ENCODE assay signal across 1 cellular context in genomic region chr5:55994998-55995914, GRCh38.
TF ChIP-seq lines count a peak whose summit lies in the region.

No MANE protein-coding gene starts in this region.

TF ChIP-seq in HepG2, 621 proteins besides CTCF, POLR2A, EP300 and RAD21 (continued from another document and continues in another):
- TF ChIP-seq, protein P1, sequence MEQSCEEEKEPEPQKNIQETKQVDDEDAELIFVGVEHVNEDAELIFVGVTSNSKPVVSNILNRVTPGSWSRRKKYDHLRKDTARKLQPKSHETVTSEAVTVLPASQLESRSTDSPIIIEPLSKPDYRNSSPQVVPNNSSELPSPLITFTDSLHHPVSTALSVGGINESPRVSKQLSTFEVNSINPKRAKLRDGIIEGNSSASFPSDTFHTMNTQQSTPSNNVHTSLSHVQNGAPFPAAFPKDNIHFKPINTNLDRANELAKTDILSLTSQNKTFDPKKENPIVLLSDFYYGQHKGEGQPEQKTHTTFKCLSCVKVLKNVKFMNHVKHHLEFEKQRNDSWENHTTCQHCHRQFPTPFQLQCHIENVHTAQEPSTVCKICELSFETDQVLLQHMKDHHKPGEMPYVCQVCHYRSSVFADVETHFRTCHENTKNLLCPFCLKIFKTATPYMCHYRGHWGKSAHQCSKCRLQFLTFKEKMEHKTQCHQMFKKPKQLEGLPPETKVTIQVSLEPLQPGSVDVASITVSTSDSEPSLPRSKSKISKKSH (CRISPR knock-in tag; IDR thresholded peaks at IDR 0.05; ENCODE audit: borderline replicate concordance) = no peak; the same call in 1 of the 2 replicates
- TF ChIP-seq, protein P2, sequence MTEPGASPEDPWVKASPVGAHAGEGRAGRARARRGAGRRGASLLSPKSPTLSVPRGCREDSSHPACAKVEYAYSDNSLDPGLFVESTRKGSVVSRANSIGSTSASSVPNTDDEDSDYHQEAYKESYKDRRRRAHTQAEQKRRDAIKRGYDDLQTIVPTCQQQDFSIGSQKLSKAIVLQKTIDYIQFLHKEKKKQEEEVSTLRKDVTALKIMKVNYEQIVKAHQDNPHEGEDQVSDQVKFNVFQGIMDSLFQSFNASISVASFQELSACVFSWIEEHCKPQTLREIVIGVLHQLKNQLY (CRISPR knock-in tag; IDR thresholded peaks at IDR 0.05) = 0 out of 2 replicates have a peak, but pooled peaks have one; percentile 49
- 0 out of 2 replicates have a peak, but pooled peaks have one; percentile 34 for TF ChIP-seq NFKBIZ (CRISPR knock-in tag; IDR thresholded peaks at IDR 0.05)
- no peak for TF ChIP-seq ZNF790 (CRISPR knock-in tag; IDR thresholded peaks at IDR 0.05; ENCODE audit: borderline replicate concordance)
- peak; percentile 36; the same call in 1 of the 2 replicates for TF ChIP-seq EHMT2 (IDR thresholded peaks at IDR 0.05; ENCODE audit: borderline replicate concordance, low read depth, low read length)
- TF ChIP-seq CCDC6 (CRISPR knock-in tag; IDR thresholded peaks at IDR 0.05) = peak; percentile 37; the same call in 1 of the 2 replicates
- TF ChIP-seq NFIC (IDR thresholded peaks at IDR 0.05; ENCODE audit: low read length) = 0 out of 2 replicates have a peak, but pooled peaks have one; percentile 47
- TF ChIP-seq KLF9 (CRISPR knock-in tag; IDR thresholded peaks at IDR 0.05; ENCODE audit: low read depth) = no peak
- TF ChIP-seq ZNF619 (CRISPR knock-in tag; IDR thresholded peaks at IDR 0.05) = no peak
- TF ChIP-seq MAFG (CRISPR knock-in tag; IDR thresholded peaks at IDR 0.05) = no peak
- peak; percentile 53; the same call in 1 of the 2 replicates for TF ChIP-seq BHLHE40 (IDR thresholded peaks at IDR 0.05; ENCODE audit: low read length)
- no peak for TF ChIP-seq ZNF576 (CRISPR knock-in tag; IDR thresholded peaks at IDR 0.05)
- peak; percentile 52; the same call in 1 of the 2 replicates for TF ChIP-seq TARDBP (CRISPR knock-in tag; IDR thresholded peaks at IDR 0.05)
- no peak for TF ChIP-seq USF2 (IDR thresholded peaks at IDR 0.05; ENCODE audit: low read depth, low read length)
- no peak for TF ChIP-seq USF2 (CRISPR knock-in tag; IDR thresholded peaks at IDR 0.05; ENCODE audit: borderline replicate concordance)
- TF ChIP-seq EED (CRISPR knock-in tag; IDR thresholded peaks at IDR 0.05) = no peak
- peak; percentile 22 for TF ChIP-seq AGO2 (optimal IDR thresholded peaks at IDR 0.05; ENCODE audit: low read depth, low read length)
- peak; percentile 89 for TF ChIP-seq NR2C2 (CRISPR knock-in tag; IDR thresholded peaks at IDR 0.05; ENCODE audit: borderline replicate concordance)
- TF ChIP-seq, protein P3, sequence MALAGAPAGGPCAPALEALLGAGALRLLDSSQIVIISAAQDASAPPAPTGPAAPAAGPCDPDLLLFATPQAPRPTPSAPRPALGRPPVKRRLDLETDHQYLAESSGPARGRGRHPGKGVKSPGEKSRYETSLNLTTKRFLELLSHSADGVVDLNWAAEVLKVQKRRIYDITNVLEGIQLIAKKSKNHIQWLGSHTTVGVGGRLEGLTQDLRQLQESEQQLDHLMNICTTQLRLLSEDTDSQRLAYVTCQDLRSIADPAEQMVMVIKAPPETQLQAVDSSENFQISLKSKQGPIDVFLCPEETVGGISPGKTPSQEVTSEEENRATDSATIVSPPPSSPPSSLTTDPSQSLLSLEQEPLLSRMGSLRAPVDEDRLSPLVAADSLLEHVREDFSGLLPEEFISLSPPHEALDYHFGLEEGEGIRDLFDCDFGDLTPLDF (CRISPR knock-in tag; IDR thresholded peaks at IDR 0.05) = no peak
- TF ChIP-seq ZBTB14 (CRISPR knock-in tag; IDR thresholded peaks at IDR 0.05) = no peak
- TF ChIP-seq ZNF18 (CRISPR knock-in tag; IDR thresholded peaks at IDR 0.05; ENCODE audit: insufficient replicate concordance) = no peak
- peak; percentile 73; the same call in 1 of the 2 replicates for TF ChIP-seq HNRNPL (IDR thresholded peaks at IDR 0.05; ENCODE audit: low read depth, low read length)
- no peak for TF ChIP-seq ARNT (IDR thresholded peaks at IDR 0.05)
- no peak for TF ChIP-seq NFE2L1 (CRISPR knock-in tag; IDR thresholded peaks at IDR 0.05; ENCODE audit: borderline replicate concordance)
- TF ChIP-seq ZNF598 (CRISPR knock-in tag; IDR thresholded peaks at IDR 0.05; ENCODE audit: borderline replicate concordance) = no peak
- TF ChIP-seq RFX3 (CRISPR knock-in tag; IDR thresholded peaks at IDR 0.05) = no peak
- TF ChIP-seq ZBTB8A (CRISPR knock-in tag; IDR thresholded peaks at IDR 0.05; ENCODE audit: borderline replicate concordance, low read depth) = no peak
- TF ChIP-seq, protein P4, sequence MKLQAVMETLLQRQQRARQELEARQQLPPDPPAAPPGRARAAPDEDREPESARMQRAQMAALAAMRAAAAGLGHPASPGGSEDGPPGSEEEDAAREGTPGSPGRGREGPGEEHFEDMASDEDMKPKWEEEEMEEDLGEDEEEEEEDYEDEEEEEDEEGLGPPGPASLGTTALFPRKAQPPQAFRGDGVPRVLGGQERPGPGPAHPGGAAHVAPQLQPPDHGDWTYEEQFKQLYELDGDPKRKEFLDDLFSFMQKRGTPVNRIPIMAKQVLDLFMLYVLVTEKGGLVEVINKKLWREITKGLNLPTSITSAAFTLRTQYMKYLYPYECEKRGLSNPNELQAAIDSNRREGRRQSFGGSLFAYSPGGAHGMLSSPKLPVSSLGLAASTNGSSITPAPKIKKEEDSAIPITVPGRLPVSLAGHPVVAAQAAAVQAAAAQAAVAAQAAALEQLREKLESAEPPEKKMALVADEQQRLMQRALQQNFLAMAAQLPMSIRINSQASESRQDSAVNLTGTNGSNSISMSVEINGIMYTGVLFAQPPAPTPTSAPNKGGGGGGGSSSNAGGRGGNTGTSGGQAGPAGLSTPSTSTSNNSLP (IDR thresholded peaks at IDR 0.05; ENCODE audit: low read depth, low read length) = no peak
- no peak for TF ChIP-seq E2F5 (CRISPR knock-in tag; conservative IDR thresholded peaks at IDR 0.05)
- peak; percentile 89 for TF ChIP-seq NFYB (CRISPR knock-in tag; IDR thresholded peaks at IDR 0.05)
- no peak for TF ChIP-seq MAFF (IDR thresholded peaks at IDR 0.05; ENCODE audit: low read depth, low read length)
- no peak for TF ChIP-seq EEA1 (CRISPR knock-in tag; IDR thresholded peaks at IDR 0.05; ENCODE audit: borderline replicate concordance)
- TF ChIP-seq ZNF652 (CRISPR knock-in tag; IDR thresholded peaks at IDR 0.05; ENCODE audit: borderline replicate concordance, low read depth) = 0 out of 2 replicates have a peak, but pooled peaks have one; percentile 19
- peak; percentile 36; the same call in 1 of the 2 replicates for TF ChIP-seq CBX5 (CRISPR knock-in tag; IDR thresholded peaks at IDR 0.05; ENCODE audit: borderline replicate concordance)
- TF ChIP-seq, protein P5, sequence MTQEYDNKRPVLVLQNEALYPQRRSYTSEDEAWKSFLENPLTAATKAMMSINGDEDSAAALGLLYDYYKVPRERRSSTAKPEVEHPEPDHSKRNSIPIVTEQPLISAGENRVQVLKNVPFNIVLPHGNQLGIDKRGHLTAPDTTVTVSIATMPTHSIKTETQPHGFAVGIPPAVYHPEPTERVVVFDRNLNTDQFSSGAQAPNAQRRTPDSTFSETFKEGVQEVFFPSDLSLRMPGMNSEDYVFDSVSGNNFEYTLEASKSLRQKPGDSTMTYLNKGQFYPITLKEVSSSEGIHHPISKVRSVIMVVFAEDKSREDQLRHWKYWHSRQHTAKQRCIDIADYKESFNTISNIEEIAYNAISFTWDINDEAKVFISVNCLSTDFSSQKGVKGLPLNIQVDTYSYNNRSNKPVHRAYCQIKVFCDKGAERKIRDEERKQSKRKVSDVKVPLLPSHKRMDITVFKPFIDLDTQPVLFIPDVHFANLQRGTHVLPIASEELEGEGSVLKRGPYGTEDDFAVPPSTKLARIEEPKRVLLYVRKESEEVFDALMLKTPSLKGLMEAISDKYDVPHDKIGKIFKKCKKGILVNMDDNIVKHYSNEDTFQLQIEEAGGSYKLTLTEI (CRISPR knock-in tag; conservative IDR thresholded peaks at IDR 0.05) = no peak
- no peak for TF ChIP-seq CBX1 (IDR thresholded peaks at IDR 0.05; ENCODE audit: low read depth)
- no peak for TF ChIP-seq KLF12 (CRISPR knock-in tag; IDR thresholded peaks at IDR 0.05; ENCODE audit: borderline replicate concordance)
- 0 out of 2 replicates have a peak, but pooled peaks have one; percentile 14 for TF ChIP-seq SIX4 (CRISPR knock-in tag; IDR thresholded peaks at IDR 0.05)
- 0 out of 2 replicates have a peak, but pooled peaks have one; percentile 47 for TF ChIP-seq ZNF34 (CRISPR knock-in tag; IDR thresholded peaks at IDR 0.05; ENCODE audit: borderline replicate concordance)
- TF ChIP-seq EZH2 (conservative IDR thresholded peaks at IDR 0.05; ENCODE audit: low read depth, low read length) = no peak
- peak; percentile 64 for TF ChIP-seq PHF8 (CRISPR knock-in tag; IDR thresholded peaks at IDR 0.05)
- TF ChIP-seq HOXA3 (CRISPR knock-in tag; IDR thresholded peaks at IDR 0.05) = peak; percentile 45; the same call in 1 of the 2 replicates
- 0 out of 2 replicates have a peak, but pooled peaks have one; percentile 75 for TF ChIP-seq ZNF780A (CRISPR knock-in tag; IDR thresholded peaks at IDR 0.05)
- TF ChIP-seq PPARG (CRISPR knock-in tag; conservative IDR thresholded peaks at IDR 0.05) = no peak; the same call in 1 of the 2 replicates
- 0 out of 2 replicates have a peak, but pooled peaks have one; percentile 60 for TF ChIP-seq ZNF556 (CRISPR knock-in tag; IDR thresholded peaks at IDR 0.05; ENCODE audit: borderline replicate concordance)
- TF ChIP-seq ELF4 (CRISPR knock-in tag; IDR thresholded peaks at IDR 0.05; ENCODE audit: borderline replicate concordance) = no peak
- TF ChIP-seq KMT2A (CRISPR knock-in tag; IDR thresholded peaks at IDR 0.05) = 0 out of 2 replicates have a peak, but pooled peaks have one; percentile 36
- no peak for TF ChIP-seq ZNF12 (CRISPR knock-in tag; IDR thresholded peaks at IDR 0.05)
- no peak for TF ChIP-seq ZNF484 (CRISPR knock-in tag; IDR thresholded peaks at IDR 0.05; ENCODE audit: borderline replicate concordance, low read depth)
- TF ChIP-seq, protein P6, sequence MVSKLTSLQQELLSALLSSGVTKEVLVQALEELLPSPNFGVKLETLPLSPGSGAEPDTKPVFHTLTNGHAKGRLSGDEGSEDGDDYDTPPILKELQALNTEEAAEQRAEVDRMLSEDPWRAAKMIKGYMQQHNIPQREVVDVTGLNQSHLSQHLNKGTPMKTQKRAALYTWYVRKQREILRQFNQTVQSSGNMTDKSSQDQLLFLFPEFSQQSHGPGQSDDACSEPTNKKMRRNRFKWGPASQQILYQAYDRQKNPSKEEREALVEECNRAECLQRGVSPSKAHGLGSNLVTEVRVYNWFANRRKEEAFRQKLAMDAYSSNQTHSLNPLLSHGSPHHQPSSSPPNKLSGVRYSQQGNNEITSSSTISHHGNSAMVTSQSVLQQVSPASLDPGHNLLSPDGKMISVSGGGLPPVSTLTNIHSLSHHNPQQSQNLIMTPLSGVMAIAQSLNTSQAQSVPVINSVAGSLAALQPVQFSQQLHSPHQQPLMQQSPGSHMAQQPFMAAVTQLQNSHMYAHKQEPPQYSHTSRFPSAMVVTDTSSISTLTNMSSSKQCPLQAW (CRISPR knock-in tag; IDR thresholded peaks at IDR 0.05) = peak; percentile 90
- TF ChIP-seq ZC3H4 (CRISPR knock-in tag; IDR thresholded peaks at IDR 0.05; ENCODE audit: borderline replicate concordance) = no peak
